8 cellular contexts compared by ENCODE assay signal in the genomic region with DNA sequence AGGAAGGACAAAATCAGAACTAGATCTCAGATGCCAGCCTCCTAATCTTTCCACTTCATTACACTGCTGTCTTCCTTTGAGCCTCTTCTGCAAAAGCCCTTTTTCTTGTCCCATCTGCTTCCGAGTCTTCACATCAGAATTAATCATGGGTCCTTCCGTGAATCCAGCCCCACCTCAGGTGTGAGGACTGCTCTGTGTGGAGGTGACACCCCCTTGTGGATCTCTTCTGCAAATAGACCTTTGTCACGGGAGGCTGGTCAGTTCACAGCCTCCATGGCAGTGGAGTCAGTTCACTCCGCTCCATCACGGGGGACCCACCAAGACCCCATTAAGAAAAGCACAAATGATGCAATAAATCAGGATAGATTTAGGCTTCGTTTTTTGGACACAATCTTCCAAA.
A peak's percentile ranks its signal among the peaks of the same experiment; 100 is the strongest.
DNase-seq lines count a peak whose midpoint lies in the region; FAIRE-seq and TF ChIP-seq lines count a peak whose summit lies in the region.

No MANE protein-coding gene starts in this region.

- H3K4me2 ChIP-seq in mesendoderm (ENCODE audit: low read length), result no peak overlapping the region

- DNase-seq in ELR (ENCODE audit: low read depth) (peak; percentile 56), HTR-8/SVneo (ENCODE audit: insufficient read length, low spot score) (peak; percentile 27), bronchial epithelial cell (ENCODE audit: low read depth) (peak; percentile 27), mesendoderm (peak; percentile 69), NCI-H1092 (lab: John Stamatoyannopoulos, UW) (no peak), epidermal melanocyte (ENCODE audit: insufficient read length, low spot score) (no peak)
- no peak for DNase-seq in effector memory CD4-positive, alpha-beta T cell
- DNase-seq in activated CD4-positive, CD25-positive, alpha-beta regulatory T cell treated with anti-CD3 and anti-CD28 coated beads, Interleukin-2, amount 50 U/mL, for 72 hours, result no peak

- H3K23ac ChIP-seq in mesendoderm (ENCODE audit: low read length), result no peak overlapping the region

- H3K36me3 ChIP-seq in bronchial epithelial cell (ENCODE audit: control insufficient read depth, insufficient read depth, low read length) (no peaks in the 10 kb centered on the region), mesendoderm (ENCODE audit: control insufficient read depth, insufficient read depth, low read length) (no peaks in the 10 kb centered on the region)
- H3K36me3 ChIP-seq in effector memory CD4-positive, alpha-beta T cell (ENCODE audit: control insufficient read depth, insufficient read depth, low read length), result no peaks in the 10 kb centered on the region

- H3K9ac ChIP-seq in mesendoderm (ENCODE audit: low read length), result no peak overlapping the region

- H3K4ac ChIP-seq in mesendoderm (ENCODE audit: low read depth, low read length), result no peak overlapping the region

- H3K9me3 ChIP-seq in effector memory CD4-positive, alpha-beta T cell (ENCODE audit: control insufficient read depth, low read length), result no peaks in the 10 kb centered on the region

- no peak overlapping the region for H4K8ac ChIP-seq in mesendoderm (ENCODE audit: low read depth, low read length)

- peak; percentile 22 for TF ChIP-seq CTCF in bronchial epithelial cell (IDR thresholded peaks at IDR 0.05; ENCODE audit: insufficient read depth, low read length, severe bottlenecking)

- no peaks in the 10 kb centered on the region for H3K4me1 ChIP-seq in mesendoderm (ENCODE audit: control insufficient read depth, low read depth, low read length)
- no peaks in the 10 kb centered on the region for H3K4me1 ChIP-seq in effector memory CD4-positive, alpha-beta T cell (ENCODE audit: control insufficient read depth, insufficient read depth, low read length, poor library complexity, severe bottlenecking)

- no peak overlapping the region for H2BK120ac ChIP-seq in mesendoderm (ENCODE audit: low read depth, low read length)

- no peaks in the 10 kb centered on the region for H3K79me1 ChIP-seq in mesendoderm (ENCODE audit: low read length)

- no peaks in the 10 kb centered on the region for H3K79me2 ChIP-seq in mesendoderm (ENCODE audit: control insufficient read depth, insufficient read depth, low read length)

- no peak overlapping the region for H2BK5ac ChIP-seq in mesendoderm (ENCODE audit: low read length)

- H3K27ac ChIP-seq in mesendoderm (ENCODE audit: low read depth, low read length), result no peak overlapping the region
- no peak overlapping the region for H3K27ac ChIP-seq in effector memory CD4-positive, alpha-beta T cell (ENCODE audit: insufficient read depth, low read length, poor library complexity, severe bottlenecking)

- no peak overlapping the region for H2AK5ac ChIP-seq in mesendoderm (ENCODE audit: low read length)

- H3K4me3 ChIP-seq in bronchial epithelial cell (ENCODE audit: low read depth, low read length) (no peak overlapping the region), mesendoderm (ENCODE audit: low read length) (no peak overlapping the region)
- H3K4me3 ChIP-seq in effector memory CD4-positive, alpha-beta T cell (ENCODE audit: insufficient read depth, low read depth, low read length, poor library complexity, severe bottlenecking), result no peak overlapping the region

- FAIRE-seq in HTR-8/SVneo (lab: Jason Lieb, UNC) (no peak), bronchial epithelial cell (lab: Jason Lieb, UNC) (no peak)

- no CpG with 5 or more reads among the region's 6 CpGs for WGBS in mesendoderm (ENCODE audit: extremely low coverage, insufficient coverage, low lambda C conversion rate)

- no peak overlapping the region for H2BK15ac ChIP-seq in mesendoderm (replicated peaks; ENCODE audit: low read depth)

- no peak overlapping the region for H4K5ac ChIP-seq in mesendoderm (ENCODE audit: low read length)

- H3K27me3 ChIP-seq in bronchial epithelial cell (ENCODE audit: control insufficient read depth, insufficient read depth, low read length) (no peaks in the 10 kb centered on the region), mesendoderm (ENCODE audit: insufficient read depth, low read length, poor library complexity) (no peaks in the 10 kb centered on the region)
- no peaks in the 10 kb centered on the region for H3K27me3 ChIP-seq in effector memory CD4-positive, alpha-beta T cell (replicated peaks; ENCODE audit: control insufficient read depth, insufficient read depth, low read length, poor library complexity, severe bottlenecking)

- H3K18ac ChIP-seq in mesendoderm (ENCODE audit: low read length), result no peak overlapping the region

- no peak overlapping the region for H3K56ac ChIP-seq in mesendoderm (ENCODE audit: low read length)

Comparison
In these comparisons a context has a peak if more than half of its experiments do, and no peak if none do; other contexts are left out.
1. DNase-seq: peak in ELR (single experiment), HTR-8/SVneo (single experiment), bronchial epithelial cell (single experiment) and mesendoderm (single experiment); none in NCI-H1092 (single experiment), epidermal melanocyte (single experiment), effector memory CD4-positive, alpha-beta T cell (0 of 3) and activated CD4-positive, CD25-positive, alpha-beta regulatory T cell treated with anti-CD3 and anti-CD28 coated beads, Interleukin-2, amount 50 U/mL, for 72 hours (single experiment).